8 cellular contexts compared by ENCODE assay signal in the genomic region with DNA sequence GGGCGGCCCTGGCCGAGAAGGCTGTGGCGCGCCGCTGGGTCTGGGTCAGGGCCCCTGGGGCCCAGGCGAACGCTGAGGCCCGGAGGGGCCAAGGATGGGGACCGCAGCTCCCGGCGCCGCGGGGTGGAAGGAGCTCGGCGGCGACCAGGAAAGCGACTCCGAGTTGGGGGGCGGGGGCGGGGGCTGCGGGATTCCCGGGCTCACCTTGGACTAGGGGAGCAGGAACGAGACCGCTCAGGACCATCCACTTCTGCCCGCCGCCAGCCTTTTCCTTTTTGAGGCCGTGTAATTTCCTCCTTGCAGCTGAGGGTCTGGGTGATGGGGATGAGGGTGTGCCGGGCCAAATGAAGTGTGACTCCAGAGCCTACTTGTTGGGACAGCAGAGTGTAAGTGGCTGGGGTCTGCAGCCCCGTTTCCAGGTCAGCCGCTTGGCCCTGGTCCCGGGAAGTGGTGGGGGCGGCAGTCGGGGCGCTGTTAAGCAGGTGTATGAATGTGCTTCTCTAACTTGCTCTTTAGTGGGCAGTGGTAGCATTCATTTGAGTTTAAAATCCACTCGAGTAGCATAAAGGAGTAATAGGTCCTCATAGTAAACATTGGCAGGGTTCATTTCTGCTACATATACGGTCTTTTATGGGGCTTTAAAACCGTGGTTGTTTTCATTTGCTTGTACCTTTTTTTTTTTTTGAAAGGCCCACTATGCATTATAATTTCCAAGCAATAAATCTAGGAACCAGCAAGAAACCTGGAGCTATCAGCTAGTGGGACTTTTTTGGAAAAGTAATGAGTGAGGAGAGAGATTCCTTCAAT. TPM values are rescaled to one million over a fixed set of nuclear protein-coding genes. Genes with fewer than 3 reads are reported as not detected.
A peak's percentile ranks its signal among the peaks of the same experiment; 100 is the strongest.
DNase-seq lines count a peak whose midpoint lies in the region; TF ChIP-seq lines count a peak whose summit lies in the region.

No MANE protein-coding gene starts in this region.

- DNase-seq in NCI-H1092 treated with DMSO at 0.1 percent for 48 hours (lab: John Stamatoyannopoulos, UW) (peak; percentile 38), NCI-H1092 (lab: John Stamatoyannopoulos, UW) (no peak), HFFc6 (no peak), NCI-H2107 (lab: John Stamatoyannopoulos, UW) (peak; percentile 21), fibroblast of villous mesenchyme (ENCODE audit: low read depth) (no peak), nephron progenitor cell (peak; percentile 52), CD1c-positive myeloid dendritic cell (ENCODE audit: extremely low spot score) (no peak)
- DNase-seq in activated T-helper 1 cell treated with anti-CD3 and anti-CD28 coated beads, Interleukin-12 subunit alpha, Interleukin-12 subunit beta, Interleukin-2, Interleukin-4 antibody, amounts not matched to agents 30 ng/mL and 10 ng/mL and 1 ng/mL, durations not matched to agents 14 hours and 24 hours and 36 hours (ENCODE audit: low spot score), result peak; percentile 27

- peak overlapping the region; percentile 90 for H3K4me3 ChIP-seq in fibroblast of villous mesenchyme (ENCODE audit: low read depth, low read length)

- H3K27ac Mint-ChIP-seq in HFFc6 (peak overlapping the region; percentile 70), nephron progenitor cell (peak overlapping the region; percentile 35)
- peak overlapping the region; percentile 99 for H3K27ac Mint-ChIP-seq in activated T-helper 1 cell treated with anti-CD3 and anti-CD28 coated beads, Interleukin-12 subunit alpha, Interleukin-12 subunit beta, Interleukin-2, Interleukin-4 antibody, amounts not matched to agents 30 ng/mL and 10 ng/mL and 1 ng/mL, durations not matched to agents 14 hours and 24 hours and 36 hours

- 0 out of 2 replicates have a peak, but pooled peaks have one; percentile 17 for TF ChIP-seq CTCF in HFFc6 (IDR thresholded peaks at IDR 0.05)
- TF ChIP-seq CTCF in fibroblast of villous mesenchyme (IDR thresholded peaks at IDR 0.05; ENCODE audit: insufficient read depth, low read depth, low read length), result no peak
- no peak for TF ChIP-seq CTCF in nephron progenitor cell (IDR thresholded peaks at IDR 0.05)

- peaks cover 60% of the 10 kb centered on the region for H3K4me1 Mint-ChIP-seq in HFFc6 (ENCODE audit: low read depth)
- peaks cover 48% of the 10 kb centered on the region for H3K4me1 Mint-ChIP-seq in activated T-helper 1 cell treated with anti-CD3 and anti-CD28 coated beads, Interleukin-12 subunit alpha, Interleukin-12 subunit beta, Interleukin-2, Interleukin-4 antibody, amounts not matched to agents 30 ng/mL and 10 ng/mL and 1 ng/mL, durations not matched to agents 14 hours and 24 hours and 36 hours (ENCODE audit: low read depth)
- peaks cover 46% of the 10 kb centered on the region for H3K4me1 Mint-ChIP-seq in nephron progenitor cell

- intact Hi-C loops in activated T-helper 1 cell treated with anti-CD3 and anti-CD28 coated beads, Interleukin-12 subunit alpha, Interleukin-12 subunit beta, Interleukin-2, Interleukin-4 antibody, amounts not matched to agents 30 ng/mL and 10 ng/mL and 1 ng/mL, durations not matched to agents 14 hours and 24 hours and 36 hours (cut with micrococcal nuclease), result loop anchor here (1.0 to 5.0 kb wide), 6 partner anchors 13 to 1411 kb away; no protein-coding TSS in a partner anchor

- H3K9me3 Mint-ChIP-seq in HFFc6, result no peaks in the 10 kb centered on the region
- H3K9me3 Mint-ChIP-seq in activated T-helper 1 cell treated with anti-CD3 and anti-CD28 coated beads, Interleukin-12 subunit alpha, Interleukin-12 subunit beta, Interleukin-2, Interleukin-4 antibody, amounts not matched to agents 30 ng/mL and 10 ng/mL and 1 ng/mL, durations not matched to agents 14 hours and 24 hours and 36 hours, result no peaks in the 10 kb centered on the region
- H3K9me3 Mint-ChIP-seq in nephron progenitor cell, result no peaks in the 10 kb centered on the region

- H3K27me3 Mint-ChIP-seq in HFFc6 (ENCODE audit: insufficient read depth) (no peaks in the 10 kb centered on the region; the same call in 1 of the 2 replicates), nephron progenitor cell (ENCODE audit: low read depth, poor library complexity) (peaks cover 10% of the 10 kb centered on the region)
- H3K27me3 Mint-ChIP-seq in activated T-helper 1 cell treated with anti-CD3 and anti-CD28 coated beads, Interleukin-12 subunit alpha, Interleukin-12 subunit beta, Interleukin-2, Interleukin-4 antibody, amounts not matched to agents 30 ng/mL and 10 ng/mL and 1 ng/mL, durations not matched to agents 14 hours and 24 hours and 36 hours (ENCODE audit: insufficient read depth), result no peaks in the 10 kb centered on the region

- peaks cover 5% of the 10 kb centered on the region; the same call in 1 of the 2 replicates for H3K36me3 Mint-ChIP-seq in HFFc6 (ENCODE audit: low read depth)
- H3K36me3 Mint-ChIP-seq in activated T-helper 1 cell treated with anti-CD3 and anti-CD28 coated beads, Interleukin-12 subunit alpha, Interleukin-12 subunit beta, Interleukin-2, Interleukin-4 antibody, amounts not matched to agents 30 ng/mL and 10 ng/mL and 1 ng/mL, durations not matched to agents 14 hours and 24 hours and 36 hours (ENCODE audit: low read depth), result peaks cover 15% of the 10 kb centered on the region
- H3K36me3 Mint-ChIP-seq in nephron progenitor cell (ENCODE audit: low read depth), result no peaks in the 10 kb centered on the region

- H3K4me3 Mint-ChIP-seq in HFFc6, result peak overlapping the region; percentile 99
- H3K4me3 Mint-ChIP-seq in activated T-helper 1 cell treated with anti-CD3 and anti-CD28 coated beads, Interleukin-12 subunit alpha, Interleukin-12 subunit beta, Interleukin-2, Interleukin-4 antibody, amounts not matched to agents 30 ng/mL and 10 ng/mL and 1 ng/mL, durations not matched to agents 14 hours and 24 hours and 36 hours, result peak overlapping the region; percentile 100
- peak overlapping the region; percentile 92 for H3K4me3 Mint-ChIP-seq in nephron progenitor cell

RNA-seq across cellular contexts. Expression of a gene that starts 0.7 kb away (rescaled TPM):
- total RNA-seq in HFFc6 (2021; fragmentation: NEBNext Ultra II Directional; extraction: Animal tissue kit (Norgen Biotek cat#: 25700)), result 10 to 100 TPM; 16.3 to 25.1 (median 21.1) TPM
- total RNA-seq in activated T-helper 1 cell treated with anti-CD3 and anti-CD28 coated beads, Interleukin-12 subunit alpha, Interleukin-12 subunit beta, Interleukin-2, Interleukin-4 antibody, amounts not matched to agents 30 ng/mL and 10 ng/mL and 1 ng/mL, durations not matched to agents 14 hours and 24 hours and 36 hours, result 43.4 and 48.1 TPM in 2 replicates
- total RNA-seq in fibroblast of villous mesenchyme, result 57.9 and 64.7 TPM in 2 replicates

RNA-seq across cellular contexts. Expression of a gene that starts 27.1 kb away (rescaled TPM):
- total RNA-seq in HFFc6 (2021; fragmentation: NEBNext Ultra II Directional; extraction: Animal tissue kit (Norgen Biotek cat#: 25700)), result 1 to 10 TPM; 5.1 to 8.7 (median 6.3) TPM
- total RNA-seq in activated T-helper 1 cell treated with anti-CD3 and anti-CD28 coated beads, Interleukin-12 subunit alpha, Interleukin-12 subunit beta, Interleukin-2, Interleukin-4 antibody, amounts not matched to agents 30 ng/mL and 10 ng/mL and 1 ng/mL, durations not matched to agents 14 hours and 24 hours and 36 hours, result 11.5 and 13.6 TPM in 2 replicates
- 4.2 and 9.9 TPM in 2 replicates for total RNA-seq in fibroblast of villous mesenchyme

RNA-seq across cellular contexts. Expression of a gene that starts 27.4 kb away (rescaled TPM):
- 10 to 100 TPM; 14.5 to 19.9 (median 16.0) TPM for total RNA-seq in HFFc6 (2021; fragmentation: NEBNext Ultra II Directional; extraction: Animal tissue kit (Norgen Biotek cat#: 25700))
- 22.7 and 23.4 TPM in 2 replicates for total RNA-seq in activated T-helper 1 cell treated with anti-CD3 and anti-CD28 coated beads, Interleukin-12 subunit alpha, Interleukin-12 subunit beta, Interleukin-2, Interleukin-4 antibody, amounts not matched to agents 30 ng/mL and 10 ng/mL and 1 ng/mL, durations not matched to agents 14 hours and 24 hours and 36 hours
- total RNA-seq in fibroblast of villous mesenchyme, result 14.5 and 16.0 TPM in 2 replicates

Comparison
In these comparisons a context has a peak if more than half of its experiments do, and no peak if none do; other contexts are left out.
1. DNase-seq: peak in NCI-H1092 treated with DMSO at 0.1 percent for 48 hours (single experiment), NCI-H2107 (single experiment), activated T-helper 1 cell treated with anti-CD3 and anti-CD28 coated beads, Interleukin-12 subunit alpha, Interleukin-12 subunit beta, Interleukin-2, Interleukin-4 antibody, amounts not matched to agents 30 ng/mL and 10 ng/mL and 1 ng/mL, durations not matched to agents 14 hours and 24 hours and 36 hours (single experiment) and nephron progenitor cell (single experiment); none in NCI-H1092 (single experiment), HFFc6 (single experiment), fibroblast of villous mesenchyme (single experiment) and CD1c-positive myeloid dendritic cell (single experiment).
2. H3K27ac Mint-ChIP-seq: peak in every context shown above with its lines; median percentile 99 in activated T-helper 1 cell treated with anti-CD3 and anti-CD28 coated beads, Interleukin-12 subunit alpha, Interleukin-12 subunit beta, Interleukin-2, Interleukin-4 antibody, amounts not matched to agents 30 ng/mL and 10 ng/mL and 1 ng/mL, durations not matched to agents 14 hours and 24 hours and 36 hours; 70 in HFFc6; 35 in nephron progenitor cell.
3. Peak in every context shown above with its lines, with median percentiles within 50 percentile points of each other: H3K4me3 Mint-ChIP-seq.